Comparison of ENCODE assay signal across 1 cellular context in the genomic region with DNA sequence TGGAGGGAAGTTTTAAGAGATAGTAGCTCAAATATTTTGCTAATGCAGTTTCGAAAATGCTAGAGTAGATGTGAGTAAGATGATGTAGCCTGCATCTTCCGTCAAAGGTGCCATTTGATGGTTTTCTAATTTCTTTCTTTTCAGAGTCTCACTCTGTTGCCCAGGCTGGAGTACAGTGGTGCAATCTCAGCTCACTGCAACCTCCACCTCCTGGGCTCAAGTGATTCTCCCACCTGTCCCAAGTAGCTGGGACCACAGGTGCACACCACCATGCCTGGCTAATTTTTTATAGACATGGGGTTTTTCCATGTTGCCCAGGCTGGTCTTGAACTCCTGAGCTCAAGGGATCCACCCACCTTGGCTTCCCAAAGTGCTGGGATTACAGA.
TF ChIP-seq lines count a peak whose summit lies in the region.

No MANE protein-coding gene starts in this region.

TF ChIP-seq in HepG2, 621 proteins besides CTCF, POLR2A, EP300 and RAD21:
- TF ChIP-seq SIN3A (IDR thresholded peaks at IDR 0.05; ENCODE audit: borderline replicate concordance, low read depth, low read length) (peak; percentile 1; the same call in 1 of the 2 replicates), ZNF878 (CRISPR knock-in tag; IDR thresholded peaks at IDR 0.05) (0 out of 2 replicates have a peak, but pooled peaks have one; percentile 11), ZNF121 (CRISPR knock-in tag; IDR thresholded peaks at IDR 0.05) (peak; percentile 90), ZNF264 (CRISPR knock-in tag; IDR thresholded peaks at IDR 0.05) (0 out of 2 replicates have a peak, but pooled peaks have one; percentile 4), ZNF883 (CRISPR knock-in tag; IDR thresholded peaks at IDR 0.05; ENCODE audit: not compliant biosample characterization) (peak; percentile 10), MYC (CRISPR knock-in tag; IDR thresholded peaks at IDR 0.05; ENCODE audit: borderline replicate concordance) (0 out of 2 replicates have a peak, but pooled peaks have one; percentile 3), ZNF510 (CRISPR knock-in tag; IDR thresholded peaks at IDR 0.05; ENCODE audit: low read depth) (peak; percentile 5; the same call in 1 of the 2 replicates), KLF11 (CRISPR knock-in tag; IDR thresholded peaks at IDR 0.05) (0 out of 2 replicates have a peak, but pooled peaks have one; percentile 1), TGIF2 (CRISPR knock-in tag; IDR thresholded peaks at IDR 0.05) (peak; percentile 5; the same call in 1 of the 2 replicates), ZNF263 (CRISPR knock-in tag; IDR thresholded peaks at IDR 0.05) (0 out of 2 replicates have a peak, but pooled peaks have one; percentile 9), NKX3-1 (CRISPR knock-in tag; IDR thresholded peaks at IDR 0.05) (0 out of 2 replicates have a peak, but pooled peaks have one; percentile 58)
- TF ChIP-seq, protein P1, sequence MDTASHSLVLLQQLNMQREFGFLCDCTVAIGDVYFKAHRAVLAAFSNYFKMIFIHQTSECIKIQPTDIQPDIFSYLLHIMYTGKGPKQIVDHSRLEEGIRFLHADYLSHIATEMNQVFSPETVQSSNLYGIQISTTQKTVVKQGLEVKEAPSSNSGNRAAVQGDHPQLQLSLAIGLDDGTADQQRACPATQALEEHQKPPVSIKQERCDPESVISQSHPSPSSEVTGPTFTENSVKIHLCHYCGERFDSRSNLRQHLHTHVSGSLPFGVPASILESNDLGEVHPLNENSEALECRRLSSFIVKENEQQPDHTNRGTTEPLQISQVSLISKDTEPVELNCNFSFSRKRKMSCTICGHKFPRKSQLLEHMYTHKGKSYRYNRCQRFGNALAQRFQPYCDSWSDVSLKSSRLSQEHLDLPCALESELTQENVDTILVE (CRISPR knock-in tag; IDR thresholded peaks at IDR 0.05), result peak; percentile 8; the same call in 1 of the 2 replicates
